Comparison of ENCODE assay signal across 8 cellular contexts in genomic region chr11:33065445-33066178, GRCh38. TPM values are rescaled to one million over a fixed set of nuclear protein-coding genes. Genes with fewer than 3 reads are reported as not detected.
A peak's percentile ranks its signal among the peaks of the same experiment; 100 is the strongest.
DNase-seq lines count a peak whose midpoint lies in the region; ATAC-seq, FAIRE-seq and TF ChIP-seq lines count a peak whose summit lies in the region.

No MANE protein-coding gene starts in this region.

- ATAC-seq in HG02610 (IDR thresholded peaks at IDR 0.05; ENCODE audit: unreplicated experiment) (peak; percentile 38), GM18517 (IDR thresholded peaks at IDR 0.05; ENCODE audit: unreplicated experiment) (no peak)

- TF ChIP-seq POLR2A in breast epithelium (IDR thresholded peaks at IDR 0.05): no peak

- FAIRE-seq in kidney (lab: Jason Lieb, UNC): no peak

- intact Hi-C loops in breast epithelium (cut with DNase I; ENCODE audit: low total_unique reads): loop anchor here (5.0 kb wide), 1 partner anchor 103 kb away; no protein-coding TSS in a partner anchor
- intact Hi-C loops in kidney (cut with DNase I): loop anchor here (10.0 kb wide), 1 partner anchor 111 kb away; no protein-coding TSS in a partner anchor

- H3K27ac ChIP-seq in breast epithelium: no peak overlapping the region
- H3K27ac ChIP-seq in kidney (ENCODE audit: low read depth in 2 of 2, low read length in 2 of 2): no peak overlapping the region

- H3K4me1 ChIP-seq in breast epithelium (no peaks in the 10 kb centered on the region), kidney (ENCODE audit: control insufficient read depth in 1 of 2, insufficient read depth in 1 of 2, low read depth in 1 of 2, low read length in 2 of 2) (no peaks in the 10 kb centered on the region)

- no peaks in the 10 kb centered on the region for H3K27me3 ChIP-seq in breast epithelium

- peak; percentile 49 to 70 (median 50) for TF ChIP-seq CTCF in breast epithelium (IDR thresholded peaks at IDR 0.05)
- TF ChIP-seq CTCF in kidney (IDR thresholded peaks at IDR 0.05; ENCODE audit: borderline replicate concordance, extremely low read depth, insufficient read depth): peak; percentile 83

- H3K9me3 ChIP-seq in breast epithelium: no peaks in the 10 kb centered on the region
- no peaks in the 10 kb centered on the region for H3K9me3 ChIP-seq in kidney (ENCODE audit: control insufficient read depth in 1 of 2, low read length in 2 of 2)

- peak; percentile 93 for DNase-seq in ELF-1 (ENCODE audit: low read depth, low spot score)
- peak; percentile 69 for DNase-seq in NCI-H2107 treated with DMSO at 0.1 percent for 48 hours (lab: John Stamatoyannopoulos, UW; ENCODE audit: unreplicated experiment)
- DNase-seq in activated CD4-positive, CD25-positive, alpha-beta regulatory T cell (lab: John Stamatoyannopoulos, UW): peak; percentile 13 to 55 (median 53)
- peak; percentile 29 to 62 for DNase-seq in breast epithelium (ENCODE audit: low spot score in 2 of 2)
- peak; percentile 83 for DNase-seq in kidney
- DNase-seq in stimulated activated CD4-positive, alpha-beta T cell treated with anti-CD3 and anti-CD28 coated beads, Interleukin-1b, Interleukin-23, amount 100 ng/mL, for 48 hours: peak; percentile 79

- no peak overlapping the region for H3K4me3 ChIP-seq in breast epithelium
- H3K4me3 ChIP-seq in kidney (ENCODE audit: low read length in 2 of 2): no peak overlapping the region

- H3K36me3 ChIP-seq in breast epithelium (no peaks in the 10 kb centered on the region), kidney (ENCODE audit: control insufficient read depth in 1 of 2, insufficient read depth in 2 of 2, low read length in 2 of 2) (peaks cover 19 to 34% of the 10 kb centered on the region in 2 donors)

- no peak overlapping the region for H3K9ac ChIP-seq in kidney (ENCODE audit: low read length in 2 of 2)

RNA-seq across cellular contexts. Expression of gene TCP11L1, which starts 26.2 kb away (rescaled TPM):
- total RNA-seq in breast epithelium (10 to 100 TPM; 19.8 to 34.7 (median 29.0) TPM), kidney (17.9 TPM)
- 4.0 TPM for polyA plus RNA-seq in kidney (ENCODE audit: insufficient read depth, low read depth, low replicate concordance)

RNA-seq across cellular contexts. Expression of gene DEPDC7, which starts 49.9 kb away (rescaled TPM):
- under 1 TPM; 0.59 to 0.98 (median 0.64) TPM for total RNA-seq in breast epithelium
- total RNA-seq in kidney: 2.4 TPM
- polyA plus RNA-seq in kidney (ENCODE audit: insufficient read depth, low read depth, low replicate concordance): 11.0 TPM
